ENCODE assay signal across 8 cellular contexts in genomic region chr12:50057000-50057841, GRCh38. TPM values are rescaled to one million over a fixed set of nuclear protein-coding genes. Genes with fewer than 3 reads are reported as not detected.
A peak's percentile ranks its signal among the peaks of the same experiment; 100 is the strongest.
DNase-seq lines count a peak whose midpoint lies in the region; ATAC-seq and TF ChIP-seq lines count a peak whose summit lies in the region.

ASIC1 (plus strand) TSS chr12:50057596; CDS start chr12:50058767, 1,171 bp downstream.

- peak within 1 kb of the TSS; percentile 84 for H3K27ac Mint-ChIP-seq in Caco-2 (ENCODE audit: unreplicated experiment)

- peaks cover 17% of the 10 kb centered on the region for H3K4me1 Mint-ChIP-seq in Caco-2 (ENCODE audit: low read depth, unreplicated experiment)

- H3K36me3 Mint-ChIP-seq in Caco-2 (ENCODE audit: insufficient read depth, unreplicated experiment): no peaks in the 10 kb centered on the region

- H3K9me3 ChIP-seq in Caco-2 (no peaks in the 10 kb centered on the region), SK-N-SH (no peaks in the 10 kb centered on the region), hepatocyte (ENCODE audit: low read depth) (no peaks in the 10 kb centered on the region), psoas muscle (no peaks in the 10 kb centered on the region)

- peak; percentile 72 to 89 (median 78) for ATAC-seq in psoas muscle
- no peak for ATAC-seq in GM21619 (IDR thresholded peaks at IDR 0.05; ENCODE audit: unreplicated experiment)
- no peak for ATAC-seq in GM18519 (IDR thresholded peaks at IDR 0.05; ENCODE audit: low FRiP score, unreplicated experiment)

- H3K79me2 ChIP-seq in SK-N-SH (ENCODE audit: insufficient read depth) (no peaks in the 10 kb centered on the region), hepatocyte (no peaks in the 10 kb centered on the region)

- H3K9me2 ChIP-seq in SK-N-SH (no peaks in the 10 kb centered on the region), hepatocyte (replicated peaks; ENCODE audit: insufficient read depth) (no peaks in the 10 kb centered on the region)

- peak in 1 of 2 experiments; percentile 28 for TF ChIP-seq CTCF in Caco-2 (IDR thresholded peaks at IDR 0.05; ENCODE audit: insufficient read depth in 1 of 2, low read depth in 1 of 2, low read length in 1 of 2, severe bottlenecking in 1 of 2, unreplicated experiment in 1 of 2)
- no peak for TF ChIP-seq CTCF in SK-N-SH (IDR thresholded peaks at IDR 0.05)
- TF ChIP-seq CTCF in hepatocyte (IDR thresholded peaks at IDR 0.05; ENCODE audit: poor library complexity): no peak
- peak; percentile 14 for TF ChIP-seq CTCF in psoas muscle (IDR thresholded peaks at IDR 0.05)

- no TSS peak for BruUV-seq in Caco-2 (replicated peaks; lab: Mats Ljungman, UMichigan)

- peaks cover 7% of the 10 kb centered on the region for H3F3A ChIP-seq in SK-N-SH (replicated peaks; ENCODE audit: insufficient read depth)

- TF ChIP-seq EP300 in SK-N-SH (IDR thresholded peaks at IDR 0.05; ENCODE audit: borderline replicate concordance in 1 of 2, low read depth in 1 of 2, low read length in 1 of 2): no peak

- H4K20me1 ChIP-seq in SK-N-SH (ENCODE audit: insufficient read depth) (no peaks in the 10 kb centered on the region), hepatocyte (ENCODE audit: insufficient read depth, poor library complexity, severe bottlenecking) (no peaks in the 10 kb centered on the region)

- peaks cover 14% of the 10 kb centered on the region for H3K4me1 ChIP-seq in Caco-2
- H3K4me1 ChIP-seq in SK-N-SH (ENCODE audit: control insufficient read depth in 1 of 2, insufficient read depth in 2 of 2, low read depth in 1 of 2, low read length in 1 of 2): peaks cover 7 to 32% of the 10 kb centered on the region in 2 experiments; a peak in 2 of 4 replicates
- H3K4me1 ChIP-seq in hepatocyte (ENCODE audit: insufficient read depth): no peaks in the 10 kb centered on the region
- H3K4me1 ChIP-seq in psoas muscle: no peaks in the 10 kb centered on the region

- H3K9me3 Mint-ChIP-seq in Caco-2 (ENCODE audit: unreplicated experiment): no peaks in the 10 kb centered on the region

- intact Hi-C loops in Caco-2 (cut with micrococcal nuclease; ENCODE audit: unreplicated experiment) (loop anchor here (1.0 to 5.0 kb wide), 6 partner anchors 13 to 280 kb away; no protein-coding TSS in a partner anchor), psoas muscle (cut with DNase I) (loop anchor here (5.0 kb wide), 3 partner anchors 85 to 280 kb away; partner anchors contain the start of gene AQP6 (in 1 of the 2))

- no peak for TF ChIP-seq RAD21 in SK-N-SH (IDR thresholded peaks at IDR 0.05; ENCODE audit: low read length)

- CTCF ChIA-PET in Caco-2 (lab: Charles Lee) (interaction anchor here (0.7 to 3.2 kb wide), 14 partner anchors 13 to 229 kb away, joined by 3 to 43 read pairs (median 10); partner anchors contain the start of genes COX14, NCKAP5L and RACGAP1), SK-N-SH (lab: Yijun Ruan, JAX) (interaction anchor here (1.2 to 37.6 kb wide), 20 partner anchors 12 to 254 kb away, joined by 3 to 1401 read pairs (median 16); partner anchors contain the start of genes AQP5, AQP6 and RACGAP1)

- H3K4me3 Mint-ChIP-seq in Caco-2 (ENCODE audit: unreplicated experiment): peak within 1 kb of the TSS; percentile 94

- POLR2A ChIA-PET in Caco-2 (lab: Charles Lee) (interaction anchor here (0.7 kb wide), 1 partner anchor 9 kb away, joined by 3 read pairs; no protein-coding TSS in a partner anchor), SK-N-SH (lab: Yijun Ruan, JAX) (interaction anchor here (0.7 to 1.2 kb wide), 3 partner anchors 73 to 89 kb away, joined by 3 to 4 read pairs (median 3); no protein-coding TSS in a partner anchor)

- H3K36me3 ChIP-seq in Caco-2 (ENCODE audit: control insufficient read depth, insufficient read depth, low read length) (no peaks in the 10 kb centered on the region), SK-N-SH (replicated peaks in 1 of 2; ENCODE audit: control insufficient read depth in 1 of 2, insufficient read depth in 2 of 2, low read length in 1 of 2) (peaks cover 0 to 7% of the 10 kb centered on the region in 2 experiments), hepatocyte (replicated peaks; ENCODE audit: insufficient read depth, low read depth) (no peaks in the 10 kb centered on the region), psoas muscle (ENCODE audit: insufficient read depth in 1 of 2, low read depth in 1 of 2) (no peaks in the 10 kb centered on the region)

- H3K27ac ChIP-seq in SK-N-SH (ENCODE audit: low read depth in 2 of 2, low read length in 1 of 2) (peak within 1 kb of the TSS in 1 of 2 experiments; percentile 50; a peak in 1 of 4 replicates), hepatocyte (no peak within 1 kb of the TSS), psoas muscle (no peak within 1 kb of the TSS)

- peaks cover 2% of the 10 kb centered on the region for H3K27me3 Mint-ChIP-seq in Caco-2 (ENCODE audit: insufficient read depth, unreplicated experiment)

- H2AFZ ChIP-seq in SK-N-SH (ENCODE audit: low read depth): peak within 1 kb of the TSS; percentile 84
- peak within 1 kb of the TSS; percentile 64 for H2AFZ ChIP-seq in hepatocyte

- peak within 1 kb of the TSS; percentile 73 for H3K4me3 ChIP-seq in Caco-2 (ENCODE audit: low read depth, low read length)
- peak within 1 kb of the TSS; percentile 56 for H3K4me3 ChIP-seq in Jurkat, Clone E6-1 (ENCODE audit: low read length)
- H3K4me3 ChIP-seq in SK-N-SH (ENCODE audit: low read depth in 2 of 2, low read length in 1 of 2): peak within 1 kb of the TSS; percentile 64 to 71
- peak within 1 kb of the TSS; percentile 72 for H3K4me3 ChIP-seq in hepatocyte
- peak within 1 kb of the TSS; percentile 79 for H3K4me3 ChIP-seq in psoas muscle

- WGBS in SK-N-SH (ENCODE audit: low lambda C conversion rate): 3% methylated on average over 43 of the region's 88 CpGs
- WGBS in hepatocyte (ENCODE audit: low lambda C conversion rate, missing lambda C conversion rate): 2% methylated on average over 43 of the region's 88 CpGs
- WGBS in psoas muscle, 3 donors: 1 to 3% (median 1%) methylated on average over 35 to 88 of the region's 88 CpGs

- DNase-seq in Caco-2: peak; percentile 85 to 86
- DNase-seq in Jurkat, Clone E6-1 (ENCODE audit: low read depth, low spot score): peak; percentile 66
- DNase-seq in SK-N-SH: peak; percentile 95
- peak; percentile 87 for DNase-seq in astrocyte of the hippocampus (ENCODE audit: low read depth, low spot score)
- peak; percentile 85 for DNase-seq in hepatocyte (ENCODE audit: low spot score)
- peak; percentile 77 to 86 for DNase-seq in psoas muscle

- H3K4me2 ChIP-seq in SK-N-SH: peak within 1 kb of the TSS; percentile 77
- H3K4me2 ChIP-seq in hepatocyte: peak within 1 kb of the TSS; percentile 95

- no peaks in the 10 kb centered on the region for H3K27me3 ChIP-seq in Caco-2 (replicated peaks; ENCODE audit: control insufficient read depth, insufficient read depth, low read length)
- peaks cover 5% of the 10 kb centered on the region for H3K27me3 ChIP-seq in SK-N-SH (ENCODE audit: insufficient read depth)
- H3K27me3 ChIP-seq in hepatocyte: peaks cover 15% of the 10 kb centered on the region
- peaks cover 0 to 22% (median 0%) of the 10 kb centered on the region in 3 donors for H3K27me3 ChIP-seq in psoas muscle (ENCODE audit: insufficient read depth in 3 of 3, low read length in 2 of 3)

- H3K9ac ChIP-seq in SK-N-SH: peak within 1 kb of the TSS; percentile 63; the same call in 1 of the 2 replicates

TF ChIP-seq in SK-N-SH, 30 proteins besides CTCF, POLR2A, EP300 and RAD21:
- TF ChIP-seq MAX (IDR thresholded peaks at IDR 0.05; ENCODE audit: low read depth) (0 out of 2 replicates have a peak, but pooled peaks have one; percentile 35), RCOR1 (IDR thresholded peaks at IDR 0.05; ENCODE audit: low read length) (no peak), RFX5 (IDR thresholded peaks at IDR 0.05; ENCODE audit: low read length) (no peak), NRF1 (IDR thresholded peaks at IDR 0.05; ENCODE audit: low read depth, low read length) (peak; percentile 62), MXI1 (IDR thresholded peaks at IDR 0.05; ENCODE audit: low read depth, low read length) (peak; percentile 61; the same call in 1 of the 2 replicates), CHD2 (IDR thresholded peaks at IDR 0.05; ENCODE audit: low read length, partially characterized antibody) (peak; percentile 34)

RNA-seq across cellular contexts. Expression of gene ASIC1, which starts in this region (rescaled TPM):
- total RNA-seq in Caco-2 (2022): 15.6 and 17.8 TPM in 2 replicates
- polyA plus RNA-seq in Jurkat, Clone E6-1 (2012; ENCODE audit: insufficient read depth, insufficient read length): 40.0 TPM
- polyA plus RNA-seq in SK-N-SH (2012; rRNA removed): 24.3 and 28.4 TPM in 2 replicates
- 13.0 and 18.6 TPM in 2 replicates for polyA plus RNA-seq in SK-N-SH (2012; cell fraction: cytosol; rRNA removed)
- 49.9 and 58.9 TPM in 2 replicates for polyA plus RNA-seq in SK-N-SH (2012; cell fraction: nucleus; rRNA removed)
- total RNA-seq in hepatocyte: 2.4 and 3.1 TPM in 2 replicates
- polyA plus RNA-seq in hepatocyte: 4.6 and 6.7 TPM in 2 replicates
- total RNA-seq in psoas muscle: under 1 TPM; 0.32 to 0.82 (median 0.60) TPM
- polyA plus RNA-seq in psoas muscle: under 1 TPM; 0.20 to 0.29 (median 0.25) TPM

Comparison
In these comparisons a context has a peak if more than half of its experiments do, and no peak if none do; other contexts are left out.
1. Peak in DNase-seq, ATAC-seq and H3K4me3 ChIP-seq in psoas muscle; RNA of the gene not detected or under 1 TPM.